Comparison of ENCODE assay signal across 1 cellular context in the genomic region with DNA sequence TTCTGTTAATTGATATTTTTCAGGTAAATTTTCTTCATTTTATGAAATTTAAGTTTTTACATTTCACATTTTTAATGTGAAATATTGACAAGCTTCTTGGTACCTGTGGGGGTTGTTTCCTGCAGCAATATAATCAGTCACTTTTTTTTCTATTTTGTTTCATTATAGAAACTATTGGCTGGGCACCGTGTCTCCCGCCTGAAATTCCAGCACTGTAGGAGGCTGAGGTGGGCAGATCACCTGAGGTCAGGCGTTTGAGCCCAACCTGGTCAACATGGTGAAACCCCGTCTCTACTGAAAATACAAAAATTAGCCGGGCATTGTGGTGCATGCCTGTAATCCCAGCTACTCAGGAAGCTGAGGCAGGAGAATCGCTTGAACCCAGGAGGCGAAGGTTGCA.
TF ChIP-seq lines count a peak whose summit lies in the region.

No MANE protein-coding gene starts in this region.

TF ChIP-seq in H1, 55 proteins besides CTCF, POLR2A, EP300 and RAD21:
- TF ChIP-seq TEAD4 (IDR thresholded peaks at IDR 0.05; ENCODE audit: low read depth, low read length): peak; percentile 76
